23 cellular contexts compared by ENCODE assay signal in genomic region chr15:93428807-93429351, GRCh38.
"Had no signal": no experiment of that assay in that cellular context is flagged by ENCODE, and none has a peak within 500 bp of the region (broad histone marks: within the 10 kb centered on the region; RNA-seq: fewer than 3 reads in every experiment).

No MANE protein-coding gene starts in this region.

- H3K9me3 ChIP-seq: neutrophil, pancreas, psoas muscle, right atrium auricular region, SK-N-SH, upper lobe of left lung had no signal

- H3K27me3 ChIP-seq: gastroesophageal sphincter, heart left ventricle, pancreas, right atrium auricular region, upper lobe of left lung had no signal

- H3K4me1 ChIP-seq: gastroesophageal sphincter, pancreas, right atrium auricular region, upper lobe of left lung had no signal

- H3K36me3 ChIP-seq: gastroesophageal sphincter, heart left ventricle, left ventricle myocardium inferior, neutrophil, pancreas, right atrium auricular region, upper lobe of left lung had no signal

- H3K9ac ChIP-seq: SK-N-SH had no signal

- H3K27ac ChIP-seq: gastroesophageal sphincter, heart left ventricle, left ventricle myocardium inferior, neutrophil, pancreas, psoas muscle, right atrium auricular region, upper lobe of left lung had no signal

- H3K4me2 ChIP-seq: SK-N-SH had no signal

- H3K4me3 ChIP-seq: gastroesophageal sphincter, heart left ventricle, left ventricle myocardium inferior, pancreas, psoas muscle, right atrium auricular region, upper lobe of left lung had no signal

- DNase-seq: activated B cell treated with CpG ODN at 0.5 μM for 24 hours; activated CD4-positive, alpha-beta T cell treated with anti-CD3 and anti-CD28 coated beads for 36 hours; activated CD4-positive, alpha-beta T cell treated with anti-CD3 and anti-CD28 coated beads, Interleukin-2, amount 50 U/mL, for 4 hours; activated CD8-positive, alpha-beta memory T cell treated with anti-CD3 and anti-CD28 coated beads, Interleukin-2, amount 50 U/mL, for 48 hours; activated naive CD4-positive, alpha-beta T cell treated with Interleukin-2 at 50 U/mL for 16 hours; activated naive CD8-positive, alpha-beta T cell treated with anti-CD3 and anti-CD28 coated beads, Interleukin-2, amount 10 ng/mL, durations not matched to agents 7 days and 5 days; activated T-cell treated with anti-CD3 and anti-CD28 coated beads, Interleukin-2, amount 50 U/mL, for 4 hours; amniotic stem cell; effector CD4-positive, alpha-beta T cell; heart left ventricle; kidney glomerular epithelial cell; left ventricle myocardium inferior; natural killer cell; pancreas; psoas muscle; SK-N-SH; stimulated activated CD4-positive, alpha-beta T cell treated with anti-CD3 and anti-CD28 coated beads, Interleukin-4, amount 100 ng/mL, for 24 hours; stimulated activated naive CD4-positive, alpha-beta T cell treated with Interleukin-2 at 50 U/mL for 16 hours; T-cell; upper lobe of left lung had no signal
